Comparison of ENCODE assay signal across 17 cellular contexts in genomic region chr3:169497567-169498257, GRCh38.
DNase-seq lines count a peak whose midpoint lies in the region; ATAC-seq and TF ChIP-seq lines count a peak whose summit lies in the region.
"Had no signal": no experiment of that assay in that cellular context is flagged by ENCODE, and none has a peak within 500 bp of the region (broad histone marks: within the 10 kb centered on the region; RNA-seq: fewer than 3 reads in every experiment).

No MANE protein-coding gene starts in this region.

- TF ChIP-seq CTCF in Calu3 (IDR thresholded peaks at IDR 0.05; ENCODE audit: unreplicated experiment), result no peak
- TF ChIP-seq CTCF in ovary (IDR thresholded peaks at IDR 0.05), result no peak

- 52 to 63% (median 53%) methylated on average over 4 to 5 of the region's 5 CpGs for WGBS in ovary, 3 donors

- peak; percentile 53 for DNase-seq in Calu3
- DNase-seq in NCI-H226, result peak; percentile 56
- peak; percentile 90 for DNase-seq in dermis blood vessel endothelial cell
- peak; percentile 65 for DNase-seq in non-pigmented ciliary epithelial cell (ENCODE audit: low read depth)
- no peak for DNase-seq in COR-L47 (lab: John Stamatoyannopoulos, UW)
- no peak for DNase-seq in DMS 273 (lab: John Stamatoyannopoulos, UW; ENCODE audit: unreplicated experiment)
- no peak for DNase-seq in ovary
- DNase-seq: activated CD4-positive, alpha-beta T cell treated with anti-CD3 and anti-CD28 coated beads, Interleukin-2, amount 10 ng/mL, durations not matched to agents 7 days and 5 days; activated naive CD8-positive, alpha-beta T cell treated with anti-CD3 and anti-CD28 coated beads for 36 hours; activated T-cell treated with anti-CD3 and anti-CD28 coated beads, Interleukin-2, amount 50 U/mL, for 1 hour; glutamatergic neuron; HCEC 1CT; NCI-H2081 treated with DMSO at 0.1 percent for 48 hours; NCI-H526 treated with DMSO at 0.1 percent for 48 hours; right lobe of liver had no signal

- no TSS peak for BruUV-seq in Calu3 (replicated peaks; lab: Mats Ljungman, UMichigan)

- no peak overlapping the region for H3K27ac ChIP-seq in ovary
- H3K27ac ChIP-seq: right lobe of liver, vagina had no signal

- no peaks in the 10 kb centered on the region for H3K27me3 Mint-ChIP-seq in Calu3 (ENCODE audit: unreplicated experiment)
- H3K27me3 Mint-ChIP-seq: activated naive CD8-positive, alpha-beta T cell treated with anti-CD3 and anti-CD28 coated beads for 36 hours had no signal

- peaks cover 65% of the 10 kb centered on the region for H3K4me1 Mint-ChIP-seq in Calu3 (ENCODE audit: low read depth, unreplicated experiment)
- H3K4me1 Mint-ChIP-seq: activated CD4-positive, alpha-beta T cell treated with anti-CD3 and anti-CD28 coated beads, Interleukin-2, amount 10 ng/mL, durations not matched to agents 7 days and 5 days; activated naive CD8-positive, alpha-beta T cell treated with anti-CD3 and anti-CD28 coated beads for 36 hours had no signal

- H3K4me1 ChIP-seq in ovary (ENCODE audit: insufficient read depth), result no peaks in the 10 kb centered on the region
- H3K4me1 ChIP-seq: right lobe of liver, vagina had no signal

- no peaks in the 10 kb centered on the region for H3K9me3 Mint-ChIP-seq in Calu3 (ENCODE audit: low read depth, unreplicated experiment)
- H3K9me3 Mint-ChIP-seq: activated CD4-positive, alpha-beta T cell treated with anti-CD3 and anti-CD28 coated beads, Interleukin-2, amount 10 ng/mL, durations not matched to agents 7 days and 5 days; activated naive CD8-positive, alpha-beta T cell treated with anti-CD3 and anti-CD28 coated beads for 36 hours had no signal

- TF ChIP-seq EP300 in ovary (IDR thresholded peaks at IDR 0.05), result no peak

- H3K4me3 Mint-ChIP-seq in Calu3 (ENCODE audit: low read depth, unreplicated experiment), result peak overlapping the region; percentile 22
- H3K4me3 Mint-ChIP-seq: activated CD4-positive, alpha-beta T cell treated with anti-CD3 and anti-CD28 coated beads, Interleukin-2, amount 10 ng/mL, durations not matched to agents 7 days and 5 days; activated naive CD8-positive, alpha-beta T cell treated with anti-CD3 and anti-CD28 coated beads for 36 hours had no signal

- H3K27ac Mint-ChIP-seq in Calu3 (ENCODE audit: unreplicated experiment), result peak overlapping the region; percentile 82
- H3K27ac Mint-ChIP-seq: activated CD4-positive, alpha-beta T cell treated with anti-CD3 and anti-CD28 coated beads, Interleukin-2, amount 10 ng/mL, durations not matched to agents 7 days and 5 days; activated naive CD8-positive, alpha-beta T cell treated with anti-CD3 and anti-CD28 coated beads for 36 hours had no signal

- ATAC-seq in HG03025 (IDR thresholded peaks at IDR 0.05; ENCODE audit: low FRiP score, unreplicated experiment), result no peak
- ATAC-seq: right lobe of liver had no signal

- no peak for TF ChIP-seq POLR2A in ovary (IDR thresholded peaks at IDR 0.05)

- no peaks in the 10 kb centered on the region for H3K36me3 ChIP-seq in ovary
- H3K36me3 ChIP-seq: right lobe of liver, vagina had no signal

- no peaks in the 10 kb centered on the region for H3K9me3 ChIP-seq in ovary
- H3K9me3 ChIP-seq: right lobe of liver, vagina had no signal

- H3K27me3 ChIP-seq in ovary, result no peaks in the 10 kb centered on the region
- H3K27me3 ChIP-seq: right lobe of liver, vagina had no signal

- CTCF ChIA-PET in Calu3 (lab: Charles Lee), result interaction anchor here (0.6 to 1.9 kb wide), 9 partner anchors 8 to 349 kb away, joined by 3 to 6 read pairs (median 5); no protein-coding TSS in a partner anchor

- H3K36me3 Mint-ChIP-seq in Calu3 (ENCODE audit: insufficient read depth, unreplicated experiment), result peaks cover 10% of the 10 kb centered on the region
- H3K36me3 Mint-ChIP-seq: activated naive CD8-positive, alpha-beta T cell treated with anti-CD3 and anti-CD28 coated beads for 36 hours had no signal

- H3K4me3 ChIP-seq in ovary, result no peak overlapping the region
- H3K4me3 ChIP-seq: right lobe of liver, vagina had no signal

- intact Hi-C loops in Calu3 (cut with micrococcal nuclease; ENCODE audit: unreplicated experiment), result loop anchor here (1.0 to 10.0 kb wide), 8 partner anchors 65 to 623 kb away; no protein-coding TSS in a partner anchor
- intact Hi-C loops in ovary (cut with DNase I), result no loop called here

Comparison
In these comparisons a context has a peak if more than half of its experiments do, and no peak if none do; other contexts are left out.
1. DNase-seq: peak in Calu3 (single experiment), NCI-H226 (single experiment), dermis blood vessel endothelial cell (single experiment) and non-pigmented ciliary epithelial cell (single experiment); none in COR-L47 (single experiment), DMS 273 (single experiment) and ovary (0 of 5).